28 cellular contexts compared by ENCODE assay signal in genomic region chr1:197429372-197429771, GRCh38.
"Had no signal": no experiment of that assay in that cellular context is flagged by ENCODE, and none has a peak within 500 bp of the region (broad histone marks: within the 10 kb centered on the region; RNA-seq: fewer than 3 reads in every experiment).

No MANE protein-coding gene starts in this region.

- H3K4me3 Mint-ChIP-seq: dendritic cell treated with granulocyte-macrophage colony-stimulating factor and Interleukin-4, amounts not matched to agents 40 ng/mL and 50 ng/mL, for 4 days; effector memory CD8-positive, alpha-beta T cell; endodermal cell; mesothelial cell of epicardium; naive B cell; naive thymus-derived CD8-positive, alpha-beta T cell had no signal

- H3K4me3 ChIP-seq: coronary artery, esophagus squamous epithelium, gastrocnemius medialis, heart right ventricle, left lung, lower lobe of right lung, mucosa of descending colon had no signal

- FAIRE-seq: endometrium, islet of Langerhans, keratinocyte had no signal

- H3K9me3 ChIP-seq: esophagus squamous epithelium, gastrocnemius medialis, heart right ventricle, left lung, lower lobe of right lung, mucosa of descending colon had no signal

- H3K4me1 ChIP-seq: esophagus squamous epithelium, gastrocnemius medialis, heart right ventricle, left lung, lower lobe of right lung had no signal

- ATAC-seq: effector memory CD8-positive, alpha-beta T cell; esophagus mucosa; gastrocnemius medialis; heart right ventricle; left cardiac atrium; left lung; left ventricle myocardium superior; lower lobe of right lung; mucosa of descending colon; naive thymus-derived CD8-positive, alpha-beta T cell had no signal

- DNase-seq: effector CD8-positive, alpha-beta T cell; effector memory CD8-positive, alpha-beta T cell; endodermal cell; erythroblast; esophagus squamous epithelium; foreskin fibroblast; foreskin melanocyte; gastrocnemius medialis; glutamatergic neuron; head of caudate nucleus; heart right ventricle; hippocampal formation; left cardiac atrium; left ventricle myocardium superior; lower lobe of right lung; mesenchymal stem cell; mucosa of descending colon; naive B cell; naive thymus-derived CD8-positive, alpha-beta T cell had no signal

- H3K9me3 Mint-ChIP-seq: dendritic cell treated with granulocyte-macrophage colony-stimulating factor and Interleukin-4, amounts not matched to agents 40 ng/mL and 50 ng/mL, for 4 days; effector memory CD8-positive, alpha-beta T cell; endodermal cell; mesothelial cell of epicardium; naive B cell; naive thymus-derived CD8-positive, alpha-beta T cell had no signal

- H3K27ac ChIP-seq: coronary artery, epithelial cell of prostate, esophagus squamous epithelium, gastrocnemius medialis, heart right ventricle, left lung, lower lobe of right lung had no signal

- H3K27me3 Mint-ChIP-seq: dendritic cell treated with granulocyte-macrophage colony-stimulating factor and Interleukin-4, amounts not matched to agents 40 ng/mL and 50 ng/mL, for 4 days had no signal

- H3K4me1 Mint-ChIP-seq: naive B cell; naive thymus-derived CD8-positive, alpha-beta T cell had no signal

- H3K27ac Mint-ChIP-seq: dendritic cell treated with granulocyte-macrophage colony-stimulating factor and Interleukin-4, amounts not matched to agents 40 ng/mL and 50 ng/mL, for 4 days; effector memory CD8-positive, alpha-beta T cell; endodermal cell; mesothelial cell of epicardium; naive B cell; naive thymus-derived CD8-positive, alpha-beta T cell had no signal

- H3K36me3 ChIP-seq: esophagus squamous epithelium, gastrocnemius medialis, heart right ventricle, left lung, lower lobe of right lung had no signal

- H3K36me3 Mint-ChIP-seq: mesothelial cell of epicardium; naive B cell; naive thymus-derived CD8-positive, alpha-beta T cell had no signal

- H3K27me3 ChIP-seq: esophagus squamous epithelium, gastrocnemius medialis, heart right ventricle, left lung had no signal
